9 cellular contexts compared by ENCODE assay signal in genomic region chr9:75071530-75072122, GRCh38. TPM values are rescaled to one million over a fixed set of nuclear protein-coding genes. Genes with fewer than 3 reads are reported as not detected.
DNase-seq lines count a peak whose midpoint lies in the region; ATAC-seq and TF ChIP-seq lines count a peak whose summit lies in the region.
"Had no signal": no experiment of that assay in that cellular context is flagged by ENCODE, and none has a peak within 500 bp of the region (broad histone marks: within the 10 kb centered on the region; RNA-seq: fewer than 3 reads in every experiment).

No MANE protein-coding gene starts in this region.

- DNase-seq in Daoy (ENCODE audit: low read depth) = peak; percentile 66
- DNase-seq in activated CD4-positive, alpha-beta T cell treated with anti-CD3 and anti-CD28 coated beads for 48 hours = peak; percentile 85
- peak; percentile 18 for DNase-seq in fibroblast of mammary gland (ENCODE audit: low read depth)
- peak; percentile 36 to 45 for DNase-seq in stimulated activated naive CD8-positive, alpha-beta T cell treated with anti-CD3 and anti-CD28 coated beads, Interleukin-15, amount 100 ng/mL, for 72 hours
- no peak for DNase-seq in OCI-M2 (lab: John Stamatoyannopoulos, UW; ENCODE audit: unreplicated experiment)
- no peak for DNase-seq in ecto neural progenitor cell (ENCODE audit: low spot score)
- DNase-seq in erythroblast (lab: John Stamatoyannopoulos, UW) = no peak

- H3K4me3 ChIP-seq in fibroblast of mammary gland (ENCODE audit: control insufficient read depth, low read depth, low read length) = no peak overlapping the region

- no peak for TF ChIP-seq CTCF in fibroblast of mammary gland (conservative IDR thresholded peaks at IDR 0.05; ENCODE audit: control insufficient read depth, insufficient read depth, low read depth, low read length)

- no peaks in the 10 kb centered on the region for H3K9me3 Mint-ChIP-seq in stimulated activated naive CD8-positive, alpha-beta T cell treated with anti-CD3 and anti-CD28 coated beads, Interleukin-15, amount 100 ng/mL, for 72 hours
- H3K9me3 Mint-ChIP-seq: nephron had no signal

- peak overlapping the region in 1 of 2 donors; percentile 59 for H3K4me3 Mint-ChIP-seq in stimulated activated naive CD8-positive, alpha-beta T cell treated with anti-CD3 and anti-CD28 coated beads, Interleukin-15, amount 100 ng/mL, for 72 hours
- H3K4me3 Mint-ChIP-seq: nephron had no signal

- peak overlapping the region; percentile 71 to 75 for H3K27ac Mint-ChIP-seq in stimulated activated naive CD8-positive, alpha-beta T cell treated with anti-CD3 and anti-CD28 coated beads, Interleukin-15, amount 100 ng/mL, for 72 hours
- H3K27ac Mint-ChIP-seq: nephron had no signal

- no peaks in the 10 kb centered on the region for H3K27me3 Mint-ChIP-seq in stimulated activated naive CD8-positive, alpha-beta T cell treated with anti-CD3 and anti-CD28 coated beads, Interleukin-15, amount 100 ng/mL, for 72 hours

- peaks cover 33% of the 10 kb centered on the region for H3K4me1 Mint-ChIP-seq in stimulated activated naive CD8-positive, alpha-beta T cell treated with anti-CD3 and anti-CD28 coated beads, Interleukin-15, amount 100 ng/mL, for 72 hours
- H3K4me1 Mint-ChIP-seq: nephron had no signal

- ATAC-seq in HG02938 (IDR thresholded peaks at IDR 0.05; ENCODE audit: unreplicated experiment) = peak; percentile 64
- peak; percentile 91 for ATAC-seq in stimulated activated naive CD8-positive, alpha-beta T cell treated with anti-CD3 and anti-CD28 coated beads, Interleukin-15, amount 100 ng/mL, for 72 hours

- TF ChIP-seq POLR2A in erythroblast (IDR thresholded peaks at IDR 0.05; ENCODE audit: low read length) = no peak

RNA-seq across cellular contexts. Expression of gene NMRK1, which starts 16.3 kb away (rescaled TPM):
- 10.1 and 13.8 TPM in 2 replicates for total RNA-seq in Daoy (2014; rRNA removed; shearing (Covaris generic))

RNA-seq across cellular contexts. Expression of gene OSTF1, which starts 16.7 kb away (rescaled TPM):
- 36.6 and 40.6 TPM in 2 replicates for total RNA-seq in Daoy (2014; rRNA removed; shearing (Covaris generic))

RNA-seq across cellular contexts. Expression of gene CARNMT1, which starts 43.5 kb away (rescaled TPM):
- 35.5 and 38.7 TPM in 2 replicates for total RNA-seq in Daoy (2014; rRNA removed; shearing (Covaris generic))

Comparison
In these comparisons a context has a peak if more than half of its experiments do, and no peak if none do; other contexts are left out.
1. DNase-seq: peak in Daoy (single experiment), activated CD4-positive, alpha-beta T cell treated with anti-CD3 and anti-CD28 coated beads for 48 hours (single experiment), fibroblast of mammary gland (single experiment) and stimulated activated naive CD8-positive, alpha-beta T cell treated with anti-CD3 and anti-CD28 coated beads, Interleukin-15, amount 100 ng/mL, for 72 hours (2 of 2); none in OCI-M2 (single experiment), ecto neural progenitor cell (single experiment) and erythroblast (0 of 2).